ENCODE assay signal across 15 cellular contexts in genomic region chr10:17734432-17735110, GRCh38.
"Had no signal": no experiment of that assay in that cellular context is flagged by ENCODE, and none has a peak within 500 bp of the region (broad histone marks: within the 10 kb centered on the region; RNA-seq: fewer than 3 reads in every experiment).

No MANE protein-coding gene starts in this region.

- H3K36me3 ChIP-seq: esophagus muscularis mucosa, transverse colon, uterus had no signal

- H3K27me3 ChIP-seq: esophagus muscularis mucosa, transverse colon, uterus had no signal

- ATAC-seq: activated CD4-positive, alpha-beta T cell treated with anti-CD3 and anti-CD28 coated beads for 36 hours; activated CD8-positive, alpha-beta memory T cell treated with anti-CD3 and anti-CD28 coated beads, Interleukin-2, amount 10 ng/mL, durations not matched to agents 7 days and 5 days; natural killer cell treated with Interleukin-12 subunit alpha and Interleukin-12 subunit beta and Interleukin-15 and Interleukin-18, amount 100 ng/mL, for 72 hours; stimulated activated naive CD8-positive, alpha-beta T cell treated with anti-CD3 and anti-CD28 coated beads, Interleukin-15, Interleukin-2, amounts not matched to agents 100 U/mL and 50 U/mL, for 24 hours; WTC11 had no signal

- H3K4me1 ChIP-seq: parathyroid adenoma, uterus had no signal

- DNase-seq: activated CD4-positive, alpha-beta memory T cell treated with anti-CD3 and anti-CD28 coated beads, Interleukin-2, amount 10 ng/mL, durations not matched to agents 7 days and 5 days; activated CD4-positive, alpha-beta T cell treated with anti-CD3 and anti-CD28 coated beads for 36 hours; activated CD8-positive, alpha-beta memory T cell treated with anti-CD3 and anti-CD28 coated beads, Interleukin-2, amount 10 ng/mL, durations not matched to agents 7 days and 5 days; amniotic stem cell; central memory CD4-positive, alpha-beta T cell; effector memory CD4-positive, alpha-beta T cell; hippocampal formation; stimulated activated CD4-positive, alpha-beta T cell treated with anti-CD3 and anti-CD28 coated beads, Interleukin-2, amount 100 ng/mL, for 24 hours; stimulated activated naive CD8-positive, alpha-beta T cell treated with anti-CD3 and anti-CD28 coated beads, Interleukin-15, Interleukin-2, amounts not matched to agents 100 U/mL and 50 U/mL, for 24 hours; transverse colon; uterus had no signal

- H3K27ac ChIP-seq: esophagus muscularis mucosa, parathyroid adenoma, transverse colon, uterus had no signal

- H3K9me3 ChIP-seq: esophagus muscularis mucosa, transverse colon, uterus had no signal

- H3K4me3 ChIP-seq: esophagus muscularis mucosa, transverse colon, uterus had no signal
